ENCODE assay signal across 2 cellular contexts in the genomic region with DNA sequence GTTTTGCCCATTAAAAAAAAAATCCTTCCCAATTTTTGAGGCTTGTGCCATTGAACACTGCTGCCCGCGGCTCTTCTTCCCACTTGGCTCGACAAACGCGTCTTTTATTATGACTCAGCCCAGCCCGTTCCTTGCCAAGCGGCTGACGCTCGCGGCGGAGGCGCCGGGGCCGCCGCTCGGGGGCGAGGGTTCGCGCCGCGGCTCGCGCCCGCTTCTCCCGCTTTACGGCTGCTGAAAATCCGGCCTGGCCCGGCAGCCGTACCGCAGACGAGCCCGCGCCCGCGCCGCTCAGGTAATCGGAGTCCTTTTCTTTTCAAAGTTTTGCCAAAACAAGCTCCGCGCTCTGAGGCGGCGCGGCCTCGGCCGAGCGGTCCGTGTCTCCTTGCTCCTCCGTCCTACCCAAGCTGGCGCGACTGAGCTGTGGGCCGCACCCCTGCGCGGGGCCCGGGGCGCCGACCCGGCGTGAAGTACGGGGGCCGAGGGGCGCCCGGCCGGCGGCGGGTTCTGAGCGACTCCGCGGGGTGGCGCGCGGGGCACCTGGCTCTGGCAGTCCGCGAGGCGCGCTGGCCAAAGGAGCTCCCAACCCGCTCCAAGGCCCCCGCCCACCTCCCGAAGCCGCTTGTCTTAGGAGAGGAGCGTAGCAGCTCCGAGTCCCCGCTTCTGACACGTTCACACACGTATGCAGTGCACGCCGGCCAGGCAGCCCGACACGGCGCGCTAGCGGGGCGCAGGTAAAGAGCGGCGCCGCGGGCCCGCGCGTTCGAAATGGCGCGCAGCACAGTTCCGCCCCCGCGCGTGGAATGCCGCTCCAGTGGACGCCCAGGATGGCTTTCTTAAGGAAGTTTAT.
TF ChIP-seq lines count a peak whose summit lies in the region.

No MANE protein-coding gene starts in this region.

TF ChIP-seq in SK-N-SH, 30 proteins besides CTCF, POLR2A, EP300 and RAD21 (continued from another document and continues in another):
- TF ChIP-seq, protein P1, sequence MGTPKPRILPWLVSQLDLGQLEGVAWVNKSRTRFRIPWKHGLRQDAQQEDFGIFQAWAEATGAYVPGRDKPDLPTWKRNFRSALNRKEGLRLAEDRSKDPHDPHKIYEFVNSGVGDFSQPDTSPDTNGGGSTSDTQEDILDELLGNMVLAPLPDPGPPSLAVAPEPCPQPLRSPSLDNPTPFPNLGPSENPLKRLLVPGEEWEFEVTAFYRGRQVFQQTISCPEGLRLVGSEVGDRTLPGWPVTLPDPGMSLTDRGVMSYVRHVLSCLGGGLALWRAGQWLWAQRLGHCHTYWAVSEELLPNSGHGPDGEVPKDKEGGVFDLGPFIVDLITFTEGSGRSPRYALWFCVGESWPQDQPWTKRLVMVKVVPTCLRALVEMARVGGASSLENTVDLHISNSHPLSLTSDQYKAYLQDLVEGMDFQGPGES (IDR thresholded peaks at IDR 0.05; ENCODE audit: low read depth, low read length): no peak
- no peak for TF ChIP-seq RCOR1 (IDR thresholded peaks at IDR 0.05; ENCODE audit: low read length)
- peak; percentile 74; the same call in 1 of the 2 replicates for TF ChIP-seq FOSL2 (IDR thresholded peaks at IDR 0.05; ENCODE audit: borderline replicate concordance, low read depth)
- TF ChIP-seq ELF1 (IDR thresholded peaks at IDR 0.05): no peak; the same call in 1 of the 2 replicates
- no peak for TF ChIP-seq RXRA (IDR thresholded peaks at IDR 0.05; ENCODE audit: borderline replicate concordance, low read depth)
- TF ChIP-seq, protein P2, sequence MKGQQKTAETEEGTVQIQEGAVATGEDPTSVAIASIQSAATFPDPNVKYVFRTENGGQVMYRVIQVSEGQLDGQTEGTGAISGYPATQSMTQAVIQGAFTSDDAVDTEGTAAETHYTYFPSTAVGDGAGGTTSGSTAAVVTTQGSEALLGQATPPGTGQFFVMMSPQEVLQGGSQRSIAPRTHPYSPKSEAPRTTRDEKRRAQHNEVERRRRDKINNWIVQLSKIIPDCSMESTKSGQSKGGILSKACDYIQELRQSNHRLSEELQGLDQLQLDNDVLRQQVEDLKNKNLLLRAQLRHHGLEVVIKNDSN (IDR thresholded peaks at IDR 0.05; ENCODE audit: borderline replicate concordance, low read depth): 0 out of 2 replicates have a peak, but pooled peaks have one; percentile 9
- TF ChIP-seq GATA2 (CRISPR knock-in tag; IDR thresholded peaks at IDR 0.05): no peak
- TF ChIP-seq MAX (IDR thresholded peaks at IDR 0.05; ENCODE audit: low read depth): peak; percentile 65; the same call in 1 of the 2 replicates
- TF ChIP-seq TCF12 (IDR thresholded peaks at IDR 0.05): peak; percentile 17
- no peak for TF ChIP-seq SIN3A (IDR thresholded peaks at IDR 0.05; ENCODE audit: borderline replicate concordance, low read depth, low read length)
- TF ChIP-seq, protein P3, sequence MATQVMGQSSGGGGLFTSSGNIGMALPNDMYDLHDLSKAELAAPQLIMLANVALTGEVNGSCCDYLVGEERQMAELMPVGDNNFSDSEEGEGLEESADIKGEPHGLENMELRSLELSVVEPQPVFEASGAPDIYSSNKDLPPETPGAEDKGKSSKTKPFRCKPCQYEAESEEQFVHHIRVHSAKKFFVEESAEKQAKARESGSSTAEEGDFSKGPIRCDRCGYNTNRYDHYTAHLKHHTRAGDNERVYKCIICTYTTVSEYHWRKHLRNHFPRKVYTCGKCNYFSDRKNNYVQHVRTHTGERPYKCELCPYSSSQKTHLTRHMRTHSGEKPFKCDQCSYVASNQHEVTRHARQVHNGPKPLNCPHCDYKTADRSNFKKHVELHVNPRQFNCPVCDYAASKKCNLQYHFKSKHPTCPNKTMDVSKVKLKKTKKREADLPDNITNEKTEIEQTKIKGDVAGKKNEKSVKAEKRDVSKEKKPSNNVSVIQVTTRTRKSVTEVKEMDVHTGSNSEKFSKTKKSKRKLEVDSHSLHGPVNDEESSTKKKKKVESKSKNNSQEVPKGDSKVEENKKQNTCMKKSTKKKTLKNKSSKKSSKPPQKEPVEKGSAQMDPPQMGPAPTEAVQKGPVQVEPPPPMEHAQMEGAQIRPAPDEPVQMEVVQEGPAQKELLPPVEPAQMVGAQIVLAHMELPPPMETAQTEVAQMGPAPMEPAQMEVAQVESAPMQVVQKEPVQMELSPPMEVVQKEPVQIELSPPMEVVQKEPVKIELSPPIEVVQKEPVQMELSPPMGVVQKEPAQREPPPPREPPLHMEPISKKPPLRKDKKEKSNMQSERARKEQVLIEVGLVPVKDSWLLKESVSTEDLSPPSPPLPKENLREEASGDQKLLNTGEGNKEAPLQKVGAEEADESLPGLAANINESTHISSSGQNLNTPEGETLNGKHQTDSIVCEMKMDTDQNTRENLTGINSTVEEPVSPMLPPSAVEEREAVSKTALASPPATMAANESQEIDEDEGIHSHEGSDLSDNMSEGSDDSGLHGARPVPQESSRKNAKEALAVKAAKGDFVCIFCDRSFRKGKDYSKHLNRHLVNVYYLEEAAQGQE (IDR thresholded peaks at IDR 0.05; ENCODE audit: low read depth, low read length): no peak
- TF ChIP-seq SMC3 (IDR thresholded peaks at IDR 0.05; ENCODE audit: low read depth, low read length): no peak
- TF ChIP-seq NFIC (IDR thresholded peaks at IDR 0.05; ENCODE audit: borderline replicate concordance): peak; percentile 86
- TF ChIP-seq TEAD4 (IDR thresholded peaks at IDR 0.05; ENCODE audit: borderline replicate concordance, insufficient read depth): 0 out of 2 replicates have a peak, but pooled peaks have one; percentile 17
- peak; percentile 60; the same call in 1 of the 2 replicates for TF ChIP-seq JUND (IDR thresholded peaks at IDR 0.05)
- TF ChIP-seq RFX5 (IDR thresholded peaks at IDR 0.05; ENCODE audit: low read length): no peak
- TF ChIP-seq, protein P4, sequence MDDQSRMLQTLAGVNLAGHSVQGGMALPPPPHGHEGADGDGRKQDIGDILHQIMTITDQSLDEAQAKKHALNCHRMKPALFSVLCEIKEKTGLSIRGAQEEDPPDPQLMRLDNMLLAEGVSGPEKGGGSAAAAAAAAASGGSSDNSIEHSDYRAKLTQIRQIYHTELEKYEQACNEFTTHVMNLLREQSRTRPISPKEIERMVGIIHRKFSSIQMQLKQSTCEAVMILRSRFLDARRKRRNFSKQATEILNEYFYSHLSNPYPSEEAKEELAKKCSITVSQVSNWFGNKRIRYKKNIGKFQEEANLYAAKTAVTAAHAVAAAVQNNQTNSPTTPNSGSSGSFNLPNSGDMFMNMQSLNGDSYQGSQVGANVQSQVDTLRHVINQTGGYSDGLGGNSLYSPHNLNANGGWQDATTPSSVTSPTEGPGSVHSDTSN (IDR thresholded peaks at IDR 0.05): peak; percentile 39; the same call in 1 of the 2 replicates
- TF ChIP-seq FOXJ3 (CRISPR knock-in tag; IDR thresholded peaks at IDR 0.05): no peak
- TF ChIP-seq YY1 (IDR thresholded peaks at IDR 0.05; ENCODE audit: low read depth): peak; percentile 45; the same call in 1 of the 2 replicates
- TF ChIP-seq NRF1 (IDR thresholded peaks at IDR 0.05; ENCODE audit: low read depth, low read length): no peak
- no peak for TF ChIP-seq MEF2A (IDR thresholded peaks at IDR 0.05; ENCODE audit: borderline replicate concordance, low read depth)
- peak; percentile 31; the same call in 1 of the 2 replicates for TF ChIP-seq POLR2AphosphoS5 (IDR thresholded peaks at IDR 0.05; ENCODE audit: low read depth, low read length)
- no peak for TF ChIP-seq GABPA (IDR thresholded peaks at IDR 0.05; ENCODE audit: low read depth)
- TF ChIP-seq TAF1 (IDR thresholded peaks at IDR 0.05; ENCODE audit: borderline replicate concordance, low read depth, low read length): peak; percentile 52; the same call in 1 of the 2 replicates
- TF ChIP-seq EZH2phosphoT487 (IDR thresholded peaks at IDR 0.05; ENCODE audit: borderline replicate concordance, low read depth): no peak

TF ChIP-seq in GM12878, 131 proteins besides CTCF, POLR2A, EP300 and RAD21 (continued from another document):
- TF ChIP-seq E4F1 (IDR thresholded peaks at IDR 0.05; ENCODE audit: borderline replicate concordance, partially characterized antibody): peak; percentile 86
- TF ChIP-seq HDAC6 (IDR thresholded peaks at IDR 0.05; ENCODE audit: unreplicated experiment): peak; percentile 61
- TF ChIP-seq BRCA1 (IDR thresholded peaks at IDR 0.05; ENCODE audit: low read depth, low read length): no peak
- 0 out of 2 replicates have a peak, but pooled peaks have one; percentile 57 for TF ChIP-seq LARP7 (IDR thresholded peaks at IDR 0.05)
- TF ChIP-seq SRF (IDR thresholded peaks at IDR 0.05; ENCODE audit: low read depth in 2 of 2, low read length in 2 of 2): no peak
- TF ChIP-seq, protein P5, sequence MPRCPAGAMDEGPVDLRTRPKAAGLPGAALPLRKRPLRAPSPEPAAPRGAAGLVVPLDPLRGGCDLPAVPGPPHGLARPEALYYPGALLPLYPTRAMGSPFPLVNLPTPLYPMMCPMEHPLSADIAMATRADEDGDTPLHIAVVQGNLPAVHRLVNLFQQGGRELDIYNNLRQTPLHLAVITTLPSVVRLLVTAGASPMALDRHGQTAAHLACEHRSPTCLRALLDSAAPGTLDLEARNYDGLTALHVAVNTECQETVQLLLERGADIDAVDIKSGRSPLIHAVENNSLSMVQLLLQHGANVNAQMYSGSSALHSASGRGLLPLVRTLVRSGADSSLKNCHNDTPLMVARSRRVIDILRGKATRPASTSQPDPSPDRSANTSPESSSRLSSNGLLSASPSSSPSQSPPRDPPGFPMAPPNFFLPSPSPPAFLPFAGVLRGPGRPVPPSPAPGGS (IDR thresholded peaks at IDR 0.05; ENCODE audit: borderline replicate concordance, insufficient read depth, low read depth, low read length, poor library complexity, severe bottlenecking): no peak
- TF ChIP-seq SPI1 (IDR thresholded peaks at IDR 0.05; ENCODE audit: borderline replicate concordance, insufficient read depth, low read depth, low read length): no peak
- no peak for TF ChIP-seq ZSCAN29 (IDR thresholded peaks at IDR 0.05)
